ENCODE assay signal across 8 cellular contexts in the genomic region with DNA sequence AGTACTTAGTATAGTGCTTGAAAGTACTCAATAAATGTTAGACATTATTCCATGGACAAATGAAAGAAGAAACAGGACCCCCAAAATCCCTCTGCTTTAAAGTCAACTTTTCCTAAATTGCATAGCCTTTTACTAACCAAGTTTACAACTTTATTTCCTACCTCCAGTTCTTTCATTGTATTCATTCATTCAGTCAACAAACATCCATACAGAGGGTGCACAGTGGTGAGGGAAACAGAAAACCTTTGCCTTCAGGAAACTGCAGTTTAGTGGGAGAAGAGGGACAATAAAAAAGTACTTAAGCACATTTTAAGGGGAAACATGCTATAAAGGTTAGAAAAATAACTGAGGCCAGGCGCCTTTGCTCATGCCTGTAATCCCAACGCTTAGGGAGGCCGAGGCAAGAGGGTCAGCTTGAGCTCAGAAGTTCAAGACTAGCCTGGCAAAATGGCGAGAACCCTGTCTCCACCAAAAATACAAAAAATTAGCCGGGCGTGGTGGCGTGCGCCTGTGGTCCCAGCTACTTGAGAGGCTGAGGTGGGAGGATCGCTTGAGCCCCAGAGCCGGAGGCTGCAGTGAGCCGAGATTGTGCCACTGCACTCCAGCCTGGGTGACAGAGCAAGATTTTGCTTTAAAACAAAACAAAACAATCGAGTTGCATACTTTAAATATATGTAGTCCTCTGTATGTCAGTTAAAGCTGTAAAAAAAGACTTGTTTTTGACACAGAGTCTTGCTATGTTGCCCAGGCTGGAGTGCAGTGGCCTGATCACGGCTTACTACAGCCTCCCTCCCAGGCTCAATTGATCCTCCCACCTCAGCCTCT. TPM values are rescaled to one million over a fixed set of nuclear protein-coding genes. Genes with fewer than 3 reads are reported as not detected.
DNase-seq lines count a peak whose midpoint lies in the region; ATAC-seq, FAIRE-seq and TF ChIP-seq lines count a peak whose summit lies in the region.

No MANE protein-coding gene starts in this region.

- H3K9ac ChIP-seq in endothelial cell of umbilical vein (replicated peaks; ENCODE audit: extremely low read depth, insufficient read depth, low read length): peak overlapping the region; percentile 82

- CTCF ChIA-PET in Caco-2 (lab: Charles Lee): interaction anchor here (1.3 to 1.5 kb wide), 2 partner anchors 31 to 39 kb away, joined by 4 to 5 read pairs; no protein-coding TSS in a partner anchor
- CTCF ChIA-PET in PC-9 (lab: Charles Lee): interaction anchor here (0.6 kb wide), 1 partner anchor 24 kb away, joined by 3 read pairs; no protein-coding TSS in a partner anchor
- CTCF ChIA-PET in endothelial cell of umbilical vein (lab: Charles Lee): interaction anchor here (1.6 to 4.3 kb wide), 2 partner anchors 31 to 41 kb away, joined by 5 to 29 read pairs; no protein-coding TSS in a partner anchor

- H3K79me2 ChIP-seq in PC-9 (ENCODE audit: low read depth) (peaks cover 30% of the 10 kb centered on the region), endothelial cell of umbilical vein (ENCODE audit: control insufficient read depth, insufficient read depth, low read length) (peaks cover 34% of the 10 kb centered on the region)

- peaks cover 11% of the 10 kb centered on the region; the same call in 1 of the 2 replicates for H3F3A ChIP-seq in PC-9 (ENCODE audit: insufficient read depth, low read depth)

- dilution Hi-C loops in endothelial cell of umbilical vein (cut with MboI; ENCODE audit: extremely low pct_ligation_motif_present, low sequenced_read_pairs): no loop called here

- no peaks in the 10 kb centered on the region for H3K9me3 Mint-ChIP-seq in Caco-2 (ENCODE audit: unreplicated experiment)

- TF ChIP-seq POLR2A in endothelial cell of umbilical vein (IDR thresholded peaks at IDR 0.05; ENCODE audit: low read depth, low read length): no peak

- POLR2A ChIA-PET in Caco-2 (lab: Charles Lee) (interaction anchor here (0.8 kb wide), 1 partner anchor 11 kb away, joined by 3 read pairs; no protein-coding TSS in a partner anchor), PC-9 (lab: Charles Lee; ENCODE audit: unreplicated experiment) (interaction anchor here (0.6 kb wide), 1 partner anchor 1221 kb away, joined by 7 read pairs; no protein-coding TSS in a partner anchor), endothelial cell of umbilical vein (lab: Charles Lee) (no interaction called here)

- H4K20me1 ChIP-seq in PC-9 (ENCODE audit: insufficient read depth) (no peaks in the 10 kb centered on the region), endothelial cell of umbilical vein (replicated peaks; ENCODE audit: control insufficient read depth, extremely low read depth, insufficient read depth, low read length) (no peaks in the 10 kb centered on the region)

- intact Hi-C loops in Caco-2 (cut with micrococcal nuclease; ENCODE audit: unreplicated experiment) (loop anchor here (1.0 to 2.0 kb wide), 3 partner anchors 10 to 39 kb away; no protein-coding TSS in a partner anchor), PC-9 (cut with micrococcal nuclease; ENCODE audit: unreplicated experiment) (loop anchor here (1.0 to 5.0 kb wide), 3 partner anchors 40 to 76 kb away; partner anchors contain the start of gene RAB11A), endothelial cell of umbilical vein (cut with micrococcal nuclease) (loop anchor here (1.0 to 5.0 kb wide), 4 partner anchors 26 to 76 kb away; partner anchors contain the start of gene RAB11A), pancreas (cut with DNase I) (no loop called here)

- H3K9me2 ChIP-seq in PC-9 (ENCODE audit: insufficient read depth): no peaks in the 10 kb centered on the region; the same call in 1 of the 2 replicates

- peaks cover 8% of the 10 kb centered on the region for H3K36me3 Mint-ChIP-seq in Caco-2 (ENCODE audit: insufficient read depth, unreplicated experiment)

- H3K4me3 Mint-ChIP-seq in Caco-2 (ENCODE audit: unreplicated experiment): peak overlapping the region; percentile 95

- no peaks in the 10 kb centered on the region for H3K27me3 ChIP-seq in Caco-2 (replicated peaks; ENCODE audit: control insufficient read depth, insufficient read depth, low read length)
- no peaks in the 10 kb centered on the region for H3K27me3 ChIP-seq in PC-9 (ENCODE audit: insufficient read depth, low read depth)
- H3K27me3 ChIP-seq in endothelial cell of umbilical vein (ENCODE audit: control insufficient read depth in 2 of 2, insufficient read depth in 2 of 2, low read length in 2 of 2): no peaks in the 10 kb centered on the region
- H3K27me3 ChIP-seq in pancreas: no peaks in the 10 kb centered on the region

- H3K4me1 ChIP-seq in Caco-2 (peaks cover 7% of the 10 kb centered on the region; the same call in 1 of the 2 replicates), PC-9 (replicated peaks; ENCODE audit: insufficient read depth) (peaks cover 33% of the 10 kb centered on the region), endothelial cell of umbilical vein (ENCODE audit: control insufficient read depth, extremely low read depth, insufficient read depth, low read length) (peaks cover 33% of the 10 kb centered on the region), pancreas (peaks cover 5 to 16% (median 12%) of the 10 kb centered on the region in 3 donors)

- H3K27ac ChIP-seq in PC-9: peak overlapping the region; percentile 77
- peak overlapping the region; percentile 81 for H3K27ac ChIP-seq in endothelial cell of umbilical vein (ENCODE audit: insufficient read depth, low read depth, low read length)
- H3K27ac ChIP-seq in pancreas: peak overlapping the region; percentile 94 to 100 (median 99)

- peak overlapping the region; percentile 86 for H2AFZ ChIP-seq in PC-9
- H2AFZ ChIP-seq in endothelial cell of umbilical vein (ENCODE audit: low read depth, low read length): peak overlapping the region; percentile 55

- peak overlapping the region; percentile 66 for H3K4me2 ChIP-seq in PC-9
- peak overlapping the region; percentile 77 for H3K4me2 ChIP-seq in endothelial cell of umbilical vein (ENCODE audit: insufficient read depth, low read length)

- BruUV-seq in Caco-2 (replicated peaks; lab: Mats Ljungman, UMichigan): no TSS peak
- BruUV-seq in PC-9 (replicated peaks; lab: Mats Ljungman, UMichigan): no TSS peak
- BruUV-seq in endothelial cell of umbilical vein (replicated peaks; lab: Mats Ljungman, UMichigan): no TSS peak

- H3K4me1 Mint-ChIP-seq in Caco-2 (ENCODE audit: low read depth, unreplicated experiment): peaks cover 20% of the 10 kb centered on the region

- H3K36me3 ChIP-seq in Caco-2 (ENCODE audit: control insufficient read depth, insufficient read depth, low read length) (no peaks in the 10 kb centered on the region), PC-9 (ENCODE audit: low read depth) (no peaks in the 10 kb centered on the region), endothelial cell of umbilical vein (ENCODE audit: control insufficient read depth in 2 of 2, extremely low read depth in 1 of 2, insufficient read depth in 2 of 2, low read length in 2 of 2) (no peaks in the 10 kb centered on the region), pancreas (no peaks in the 10 kb centered on the region)

- ATAC-seq in pancreas: no peak
- no peak for ATAC-seq in HG03108 (IDR thresholded peaks at IDR 0.05; ENCODE audit: unreplicated experiment)

- WGBS in pancreas, 2 donors: 91 to 94% methylated on average over 13 of the region's 13 CpGs

- no peak for FAIRE-seq in endothelial cell of umbilical vein (lab: Jason Lieb, UNC)
- FAIRE-seq in pancreas (lab: Jason Lieb, UNC): no peak

- H3K27me3 Mint-ChIP-seq in Caco-2 (ENCODE audit: insufficient read depth, unreplicated experiment): no peaks in the 10 kb centered on the region

- DNase-seq in Caco-2 (no peak), PC-9 (no peak), endothelial cell of umbilical vein (ENCODE audit: low read depth, low spot score) (no peak), pancreas (no peak), retina (no peak), hypothalamus (lab: John Stamatoyannopoulos, UW) (no peak), cortex of kidney (lab: John Stamatoyannopoulos, UW) (no peak)

- H3K9me1 ChIP-seq in endothelial cell of umbilical vein (replicated peaks; ENCODE audit: control insufficient read depth, extremely low read depth, insufficient read depth, low read length): no peaks in the 10 kb centered on the region

- H3K27ac Mint-ChIP-seq in Caco-2 (ENCODE audit: unreplicated experiment): peak overlapping the region; percentile 97

- TF ChIP-seq CTCF in Caco-2 (IDR thresholded peaks at IDR 0.05; ENCODE audit: insufficient read depth in 1 of 2, low read depth in 1 of 2, low read length in 1 of 2, severe bottlenecking in 1 of 2, unreplicated experiment in 1 of 2) (no peak), PC-9 (conservative IDR thresholded peaks at IDR 0.05) (no peak), endothelial cell of umbilical vein (IDR thresholded peaks at IDR 0.05; ENCODE audit: extremely low read depth in 1 of 2, insufficient read depth in 1 of 2, low read depth in 1 of 2, low read length in 2 of 2) (no peak), pancreas (IDR thresholded peaks at IDR 0.05) (no peak)

- H3K9me3 ChIP-seq in Caco-2: no peaks in the 10 kb centered on the region
- H3K9me3 ChIP-seq in PC-9 (ENCODE audit: insufficient read depth, low read depth): no peaks in the 10 kb centered on the region
- H3K9me3 ChIP-seq in endothelial cell of umbilical vein (replicated peaks; ENCODE audit: control insufficient read depth, insufficient read depth, low read length): no peaks in the 10 kb centered on the region
- H3K9me3 ChIP-seq in pancreas: no peaks in the 10 kb centered on the region

- H3K4me3 ChIP-seq in Caco-2 (ENCODE audit: low read depth, low read length): peak overlapping the region; percentile 74
- H3K4me3 ChIP-seq in PC-9: peak overlapping the region; percentile 67
- peak overlapping the region; percentile 38 to 91 (median 64) for H3K4me3 ChIP-seq in endothelial cell of umbilical vein (replicated peaks in 1 of 3; ENCODE audit: insufficient read depth in 1 of 3, low read depth in 1 of 3, low read length in 3 of 3)
- H3K4me3 ChIP-seq in pancreas: peak overlapping the region; percentile 38 to 84 (median 58)

TF ChIP-seq in endothelial cell of umbilical vein, 7 proteins besides CTCF, POLR2A, EP300 and RAD21 (continues in another document):
- TF ChIP-seq EZH2 (IDR thresholded peaks at IDR 0.05; ENCODE audit: borderline replicate concordance, low read depth, low read length, severe bottlenecking) (no peak), FOS (IDR thresholded peaks at IDR 0.05; ENCODE audit: borderline replicate concordance, insufficient read depth, low read length) (no peak)

RNA-seq across cellular contexts. Expression of gene DENND4A, which starts 1.1 kb away (rescaled TPM):
- total RNA-seq in Caco-2 (2022): 12.7 and 12.9 TPM in 2 replicates
- total RNA-seq in PC-9 (2021): 12.6 and 16.3 TPM in 2 replicates
- 22.2 and 25.2 TPM in 2 replicates for total RNA-seq in endothelial cell of umbilical vein
- polyA plus RNA-seq in endothelial cell of umbilical vein: 4.7 and 5.7 TPM in 2 replicates
- polyA plus RNA-seq in endothelial cell of umbilical vein (2011; cell fraction: cytosol; rRNA removed): 5.7 and 6.2 TPM in 2 replicates
- 16.9 and 18.2 TPM in 2 replicates for polyA plus RNA-seq in endothelial cell of umbilical vein (2011; cell fraction: nucleus; rRNA removed)
- 12.7 and 15.3 TPM in 2 replicates for polyA plus RNA-seq in endothelial cell of umbilical vein (2012)
- polyA minus RNA-seq in endothelial cell of umbilical vein: 39.9 and 47.8 TPM in 2 replicates
- 16.8 TPM for polyA minus RNA-seq in endothelial cell of umbilical vein (2011; cell fraction: cytosol; rRNA and poly(A)+ RNA removed)
- 84.6 and 116 TPM in 2 replicates for polyA minus RNA-seq in endothelial cell of umbilical vein (2011; cell fraction: nucleus; rRNA and poly(A)+ RNA removed)
- 10 to 100 TPM; 21.4 to 34.5 (median 28.2) TPM for total RNA-seq in pancreas
- 10 to 100 TPM in 1 of 2 donors, 1 to 10 TPM in 1; 8.6 to 10.8 TPM for polyA plus RNA-seq in pancreas

Comparison
In these comparisons a context has a peak if more than half of its experiments do, and no peak if none do; other contexts are left out.
1. intact Hi-C loops: an anchor here in Caco-2 (1.0 to 2.0 kb wide), PC-9 (1.0 to 5.0 kb wide) and endothelial cell of umbilical vein (1.0 to 5.0 kb wide); none called in pancreas.